Comparison of ENCODE assay signal across 11 cellular contexts in genomic region chr5:82365744-82366228, GRCh38.
A peak's percentile ranks its signal among the peaks of the same experiment; 100 is the strongest.
DNase-seq lines count a peak whose midpoint lies in the region; ATAC-seq and TF ChIP-seq lines count a peak whose summit lies in the region.
"Had no signal": no experiment of that assay in that cellular context is flagged by ENCODE, and none has a peak within 500 bp of the region (broad histone marks: within the 10 kb centered on the region; RNA-seq: fewer than 3 reads in every experiment).

No MANE protein-coding gene starts in this region.

- intact Hi-C loops in CD4-positive, alpha-beta memory T cell (cut with micrococcal nuclease), result no loop called here

- peaks cover 10% of the 10 kb centered on the region for H3K4me1 Mint-ChIP-seq in activated naive CD4-positive, alpha-beta T cell treated with anti-CD3 and anti-CD28 coated beads, Interleukin-2, amount 10 ng/mL, durations not matched to agents 7 days and 5 days
- H3K4me1 Mint-ChIP-seq in stimulated activated naive CD8-positive, alpha-beta T cell treated with anti-CD3 and anti-CD28 coated beads, Interleukin-15, amount 100 ng/mL, for 72 hours, result peaks cover 14% of the 10 kb centered on the region
- peaks cover 0 to 1% (median 0%) of the 10 kb centered on the region in 4 donors for H3K4me1 Mint-ChIP-seq in CD4-positive, alpha-beta memory T cell

- H3K4me1 ChIP-seq in RWPE2 (ENCODE audit: insufficient read depth, poor library complexity, severe bottlenecking), result peaks cover 15% of the 10 kb centered on the region
- H3K4me1 ChIP-seq in CD4-positive, alpha-beta memory T cell (ENCODE audit: insufficient read depth, low read length), result no peaks in the 10 kb centered on the region

- no peaks in the 10 kb centered on the region for H3K36me3 Mint-ChIP-seq in activated naive CD4-positive, alpha-beta T cell treated with anti-CD3 and anti-CD28 coated beads, Interleukin-2, amount 10 ng/mL, durations not matched to agents 7 days and 5 days
- H3K36me3 Mint-ChIP-seq in CD4-positive, alpha-beta memory T cell, result no peaks in the 10 kb centered on the region
- H3K36me3 Mint-ChIP-seq: immature natural killer cell had no signal

- peak overlapping the region; percentile 54 for H3K27ac ChIP-seq in RWPE2 (ENCODE audit: poor library complexity, severe bottlenecking)
- H3K27ac ChIP-seq in CD4-positive, alpha-beta memory T cell (ENCODE audit: low read depth, low read length), result no peak overlapping the region
- H3K27ac ChIP-seq: C4-2B had no signal

- H3K4me3 Mint-ChIP-seq in activated naive CD4-positive, alpha-beta T cell treated with anti-CD3 and anti-CD28 coated beads, Interleukin-2, amount 10 ng/mL, durations not matched to agents 7 days and 5 days, result no peak overlapping the region
- no peak overlapping the region for H3K4me3 Mint-ChIP-seq in stimulated activated naive CD8-positive, alpha-beta T cell treated with anti-CD3 and anti-CD28 coated beads, Interleukin-15, amount 100 ng/mL, for 72 hours
- H3K4me3 Mint-ChIP-seq in CD4-positive, alpha-beta memory T cell, result no peak overlapping the region
- H3K4me3 Mint-ChIP-seq: immature natural killer cell had no signal

- peak; percentile 58 for DNase-seq in activated naive CD4-positive, alpha-beta T cell treated with Interleukin-2 at 50 U/mL for 16 hours
- DNase-seq in activated naive CD4-positive, alpha-beta T cell treated with anti-CD3 and anti-CD28 coated beads, Interleukin-2, amount 10 ng/mL, durations not matched to agents 7 days and 5 days, result no peak
- DNase-seq in RWPE2 (ENCODE audit: low spot score), result no peak
- DNase-seq in fibroblast of the aortic adventitia (ENCODE audit: low read depth), result peak; percentile 47
- peak; percentile 12 to 60 for DNase-seq in stimulated activated naive CD8-positive, alpha-beta T cell treated with anti-CD3 and anti-CD28 coated beads, Interleukin-15, amount 100 ng/mL, for 72 hours
- no peak for DNase-seq in amygdala (lab: John Stamatoyannopoulos, UW)
- DNase-seq in GM20000 (ENCODE audit: low spot score), result no peak
- DNase-seq in CD4-positive, alpha-beta memory T cell, result no peak
- DNase-seq: immature natural killer cell had no signal

- H3K4me3 ChIP-seq in RWPE2 (ENCODE audit: severe bottlenecking) (no peak overlapping the region), fibroblast of the aortic adventitia (ENCODE audit: low read depth, low read length) (no peak overlapping the region)
- no peak overlapping the region for H3K4me3 ChIP-seq in CD4-positive, alpha-beta memory T cell (ENCODE audit: low read length in 2 of 2)

- ATAC-seq in RWPE2 (ENCODE audit: low read depth), result peak; percentile 93
- ATAC-seq in stimulated activated naive CD8-positive, alpha-beta T cell treated with anti-CD3 and anti-CD28 coated beads, Interleukin-15, amount 100 ng/mL, for 72 hours, result peak; percentile 97

- H3K9me3 ChIP-seq in RWPE2 (ENCODE audit: severe bottlenecking), result no peaks in the 10 kb centered on the region
- no peaks in the 10 kb centered on the region for H3K9me3 ChIP-seq in CD4-positive, alpha-beta memory T cell (ENCODE audit: control insufficient read depth in 1 of 2, low read length in 2 of 2)

- CTCF ChIA-PET in activated naive CD4-positive, alpha-beta T cell treated with anti-CD3 and anti-CD28 coated beads, Interleukin-2, amount 10 ng/mL, durations not matched to agents 7 days and 5 days (lab: Charles Lee), result interaction anchor here (0.6 to 1.9 kb wide), 6 partner anchors 9 to 1847 kb away, joined by 3 to 9 read pairs (median 4); no protein-coding TSS in a partner anchor
- CTCF ChIA-PET in CD4-positive, alpha-beta memory T cell (lab: Charles Lee; ENCODE audit: partially characterized antibody), result interaction anchor here (0.9 kb wide), 1 partner anchor 976 kb away, joined by 3 read pairs; no protein-coding TSS in a partner anchor

- H3K27me3 Mint-ChIP-seq in activated naive CD4-positive, alpha-beta T cell treated with anti-CD3 and anti-CD28 coated beads, Interleukin-2, amount 10 ng/mL, durations not matched to agents 7 days and 5 days, result peaks cover 8% of the 10 kb centered on the region
- peaks cover 15% of the 10 kb centered on the region for H3K27me3 Mint-ChIP-seq in stimulated activated naive CD8-positive, alpha-beta T cell treated with anti-CD3 and anti-CD28 coated beads, Interleukin-15, amount 100 ng/mL, for 72 hours
- H3K27me3 Mint-ChIP-seq in CD4-positive, alpha-beta memory T cell, result peaks cover 4 to 7% of the 10 kb centered on the region in 2 donors

- H3K27ac Mint-ChIP-seq in activated naive CD4-positive, alpha-beta T cell treated with anti-CD3 and anti-CD28 coated beads, Interleukin-2, amount 10 ng/mL, durations not matched to agents 7 days and 5 days, result no peak overlapping the region
- no peak overlapping the region for H3K27ac Mint-ChIP-seq in stimulated activated naive CD8-positive, alpha-beta T cell treated with anti-CD3 and anti-CD28 coated beads, Interleukin-15, amount 100 ng/mL, for 72 hours
- no peak overlapping the region for H3K27ac Mint-ChIP-seq in CD4-positive, alpha-beta memory T cell
- H3K27ac Mint-ChIP-seq: activated T-helper 2 cell treated with anti-CD3 and anti-CD28 coated beads, Interferon-gamma antibody, Interleukin-2, Interleukin-4, amounts not matched to agents 10 μg/mL and 5 μg/mL and 100 μg/mL, durations not matched to agents 14 hours and 24 hours and 36 hours; immature natural killer cell had no signal

- POLR2A ChIA-PET in CD4-positive, alpha-beta memory T cell (lab: Charles Lee; ENCODE audit: partially characterized antibody), result no interaction called here

- no peaks in the 10 kb centered on the region for H3K27me3 ChIP-seq in RWPE2 (ENCODE audit: insufficient read depth, poor library complexity, severe bottlenecking)
- no peaks in the 10 kb centered on the region for H3K27me3 ChIP-seq in CD4-positive, alpha-beta memory T cell (ENCODE audit: insufficient read depth, low read length)

- H3K9me3 Mint-ChIP-seq in activated naive CD4-positive, alpha-beta T cell treated with anti-CD3 and anti-CD28 coated beads, Interleukin-2, amount 10 ng/mL, durations not matched to agents 7 days and 5 days, result peaks cover 2% of the 10 kb centered on the region
- no peaks in the 10 kb centered on the region for H3K9me3 Mint-ChIP-seq in stimulated activated naive CD8-positive, alpha-beta T cell treated with anti-CD3 and anti-CD28 coated beads, Interleukin-15, amount 100 ng/mL, for 72 hours
- H3K9me3 Mint-ChIP-seq in CD4-positive, alpha-beta memory T cell, result no peaks in the 10 kb centered on the region
- H3K9me3 Mint-ChIP-seq: activated T-helper 2 cell treated with anti-CD3 and anti-CD28 coated beads, Interferon-gamma antibody, Interleukin-2, Interleukin-4, amounts not matched to agents 10 μg/mL and 5 μg/mL and 100 μg/mL, durations not matched to agents 14 hours and 24 hours and 36 hours; immature natural killer cell had no signal

- H3K36me3 ChIP-seq in RWPE2 (ENCODE audit: low read depth), result no peaks in the 10 kb centered on the region
- H3K36me3 ChIP-seq in CD4-positive, alpha-beta memory T cell (ENCODE audit: insufficient read depth, low read length), result no peaks in the 10 kb centered on the region

- TF ChIP-seq CTCF in RWPE2 (IDR thresholded peaks at IDR 0.05; ENCODE audit: poor library complexity, severe bottlenecking) (no peak), fibroblast of the aortic adventitia (IDR thresholded peaks at IDR 0.05; ENCODE audit: insufficient read depth, low read length) (no peak), GM20000 (IDR thresholded peaks at IDR 0.05; ENCODE audit: extremely low read depth, missing control alignments) (no peak)

Comparison
In these comparisons a context has a peak if more than half of its experiments do, and no peak if none do; other contexts are left out.
1. DNase-seq: peak in activated naive CD4-positive, alpha-beta T cell treated with Interleukin-2 at 50 U/mL for 16 hours (single experiment), fibroblast of the aortic adventitia (single experiment) and stimulated activated naive CD8-positive, alpha-beta T cell treated with anti-CD3 and anti-CD28 coated beads, Interleukin-15, amount 100 ng/mL, for 72 hours (2 of 2); none in activated naive CD4-positive, alpha-beta T cell treated with anti-CD3 and anti-CD28 coated beads, Interleukin-2, amount 10 ng/mL, durations not matched to agents 7 days and 5 days (single experiment), RWPE2 (single experiment), amygdala (0 of 56), GM20000 (single experiment) and CD4-positive, alpha-beta memory T cell (0 of 5).